In genomic region chr3:113128386-113129015, GRCh38 we compare ENCODE assay signal across 28 cellular contexts.
DNase-seq lines count a peak whose midpoint lies in the region; ATAC-seq and TF ChIP-seq lines count a peak whose summit lies in the region.
"Had no signal": no experiment of that assay in that cellular context is flagged by ENCODE, and none has a peak within 500 bp of the region (broad histone marks: within the 10 kb centered on the region; RNA-seq: fewer than 3 reads in every experiment).

No MANE protein-coding gene starts in this region.

- H3K9ac ChIP-seq in endodermal cell (ENCODE audit: extremely low read depth, low read length, poor library complexity, severe bottlenecking) = no peak overlapping the region
- H3K9ac ChIP-seq in neural progenitor cell = no peak overlapping the region
- H3K9ac ChIP-seq: BLaER1 had no signal

- peak; percentile 31 for DNase-seq in AG08395 (ENCODE audit: low spot score)
- peak; percentile 48 for DNase-seq in M059J (ENCODE audit: low read depth)
- DNase-seq in endodermal cell = no peak
- no peak for DNase-seq in neural progenitor cell (ENCODE audit: low spot score)
- DNase-seq in stimulated activated naive CD8-positive, alpha-beta T cell treated with anti-CD3 and anti-CD28 coated beads, Interleukin-15, amount 100 ng/mL, for 72 hours = no peak
- DNase-seq in NCI-H2227 treated with DMSO at 0.1 percent for 48 hours (lab: John Stamatoyannopoulos, UW) = no peak
- DNase-seq: activated CD4-positive, alpha-beta T cell treated with anti-CD3 and anti-CD28 coated beads for 48 hours; activated naive CD4-positive, alpha-beta T cell; activated T-cell treated with anti-CD3 and anti-CD28 coated beads, Interleukin-2, amount 50 U/mL, for 24 hours; adrenal gland; DMS153; GDM1; head of caudate nucleus; left colon; NCI-H1105; NCI-H187 treated with DMSO at 0.1 percent for 48 hours; NCI-H69; nucleus accumbens; WERI-Rb-1 had no signal

- ATAC-seq in stimulated activated naive CD8-positive, alpha-beta T cell treated with anti-CD3 and anti-CD28 coated beads, Interleukin-15, amount 100 ng/mL, for 72 hours = no peak
- ATAC-seq in GM19324 (IDR thresholded peaks at IDR 0.05; ENCODE audit: low FRiP score, unreplicated experiment) (no peak), HG03521 (IDR thresholded peaks at IDR 0.05; ENCODE audit: unreplicated experiment) (no peak)
- ATAC-seq: left colon had no signal

- H3K9me3 ChIP-seq in endodermal cell (ENCODE audit: control insufficient read depth, low read length) = no peaks in the 10 kb centered on the region
- no peaks in the 10 kb centered on the region for H3K9me3 ChIP-seq in neural progenitor cell (ENCODE audit: low read depth)
- H3K9me3 ChIP-seq: adrenal gland, BLaER1, prostate gland, vagina had no signal

- TF ChIP-seq CTCF in endodermal cell (conservative IDR thresholded peaks at IDR 0.05) (no peak), neural progenitor cell (IDR thresholded peaks at IDR 0.05) (no peak)

- H4K20me1 ChIP-seq in neural progenitor cell (ENCODE audit: low read depth) = no peaks in the 10 kb centered on the region
- H4K20me1 ChIP-seq: BLaER1 had no signal

- H3K36me3 Mint-ChIP-seq in endodermal cell (ENCODE audit: low read depth) (no peaks in the 10 kb centered on the region), neural progenitor cell (peaks cover 2% of the 10 kb centered on the region)
- H3K36me3 Mint-ChIP-seq: brain had no signal

- WGBS in endodermal cell (ENCODE audit: insufficient coverage in 1 of 2, insufficient read length in 1 of 2), 2 experiments = 67 to 87% methylated on average over 4 to 9 of the region's 9 CpGs

- no peaks in the 10 kb centered on the region for H3K27me3 ChIP-seq in endodermal cell (ENCODE audit: control insufficient read depth, insufficient read depth, low read length, poor library complexity, severe bottlenecking)
- H3K27me3 ChIP-seq in neural progenitor cell = no peaks in the 10 kb centered on the region
- H3K27me3 ChIP-seq: adrenal gland, BLaER1, vagina had no signal

- H3K9me3 Mint-ChIP-seq in endodermal cell = no peaks in the 10 kb centered on the region
- H3K9me3 Mint-ChIP-seq in neural progenitor cell = peaks cover 2% of the 10 kb centered on the region
- H3K9me3 Mint-ChIP-seq in stimulated activated naive CD8-positive, alpha-beta T cell treated with anti-CD3 and anti-CD28 coated beads, Interleukin-15, amount 100 ng/mL, for 72 hours = no peaks in the 10 kb centered on the region
- H3K9me3 Mint-ChIP-seq: activated T-cell treated with anti-CD3 and anti-CD28 coated beads, Interleukin-2, amount 50 U/mL, for 24 hours; brain; IgD-negative memory B cell; memory B cell; stimulated activated naive CD8-positive, alpha-beta T cell treated with anti-CD3 and anti-CD28 coated beads, Interleukin-15, Interleukin-2, amounts not matched to agents 100 ng/mL and 50 ng/mL, for 24 hours had no signal

- no peak overlapping the region for H2AFZ ChIP-seq in neural progenitor cell (replicated peaks)

- H3K4me3 ChIP-seq in endodermal cell (ENCODE audit: low read length) = no peak overlapping the region
- H3K4me3 ChIP-seq in neural progenitor cell = no peak overlapping the region
- H3K4me3 ChIP-seq: adrenal gland, BLaER1, prostate gland, vagina had no signal

- H3F3A ChIP-seq in neural progenitor cell (ENCODE audit: low read depth) = peaks cover 23% of the 10 kb centered on the region

- peak overlapping the region; percentile 25 for H3K27ac ChIP-seq in endodermal cell (ENCODE audit: low read depth, low read length)
- H3K27ac ChIP-seq in neural progenitor cell = no peak overlapping the region
- H3K27ac ChIP-seq: adrenal gland, BLaER1, prostate gland, vagina, WERI-Rb-1 had no signal

- no peak overlapping the region for H3K4me3 Mint-ChIP-seq in endodermal cell
- no peak overlapping the region for H3K4me3 Mint-ChIP-seq in neural progenitor cell
- H3K4me3 Mint-ChIP-seq in stimulated activated naive CD8-positive, alpha-beta T cell treated with anti-CD3 and anti-CD28 coated beads, Interleukin-15, amount 100 ng/mL, for 72 hours = no peak overlapping the region
- H3K4me3 Mint-ChIP-seq: activated T-cell treated with anti-CD3 and anti-CD28 coated beads, Interleukin-2, amount 50 U/mL, for 24 hours; brain; IgD-negative memory B cell; memory B cell; stimulated activated naive CD8-positive, alpha-beta T cell treated with anti-CD3 and anti-CD28 coated beads, Interleukin-15, Interleukin-2, amounts not matched to agents 100 ng/mL and 50 ng/mL, for 24 hours had no signal

- H3K4me1 ChIP-seq in endodermal cell (ENCODE audit: control insufficient read depth, insufficient read depth, low read length) (no peaks in the 10 kb centered on the region), neural progenitor cell (peaks cover 48% of the 10 kb centered on the region)
- H3K4me1 ChIP-seq: adrenal gland, BLaER1, prostate gland had no signal

- H3K36me3 ChIP-seq in endodermal cell (ENCODE audit: control insufficient read depth, insufficient read depth, low read length) = no peaks in the 10 kb centered on the region
- no peaks in the 10 kb centered on the region for H3K36me3 ChIP-seq in neural progenitor cell
- H3K36me3 ChIP-seq: adrenal gland, BLaER1, prostate gland, vagina, WERI-Rb-1 had no signal

- peaks cover 3% of the 10 kb centered on the region for H3K4me1 Mint-ChIP-seq in endodermal cell
- H3K4me1 Mint-ChIP-seq in neural progenitor cell = peaks cover 57% of the 10 kb centered on the region
- H3K4me1 Mint-ChIP-seq in stimulated activated naive CD8-positive, alpha-beta T cell treated with anti-CD3 and anti-CD28 coated beads, Interleukin-15, amount 100 ng/mL, for 72 hours = peaks cover 6% of the 10 kb centered on the region
- H3K4me1 Mint-ChIP-seq: IgD-negative memory B cell, memory B cell had no signal

- no peaks in the 10 kb centered on the region for H3K79me2 ChIP-seq in neural progenitor cell (ENCODE audit: low read depth)

- H3K27me3 Mint-ChIP-seq in endodermal cell (ENCODE audit: insufficient read depth) (no peaks in the 10 kb centered on the region), neural progenitor cell (ENCODE audit: insufficient read depth, low read depth) (peaks cover 4% of the 10 kb centered on the region)
- H3K27me3 Mint-ChIP-seq in stimulated activated naive CD8-positive, alpha-beta T cell treated with anti-CD3 and anti-CD28 coated beads, Interleukin-15, amount 100 ng/mL, for 72 hours = no peaks in the 10 kb centered on the region
- H3K27me3 Mint-ChIP-seq: activated T-cell treated with anti-CD3 and anti-CD28 coated beads, Interleukin-2, amount 50 U/mL, for 24 hours; brain; IgD-negative memory B cell; memory B cell; stimulated activated naive CD8-positive, alpha-beta T cell treated with anti-CD3 and anti-CD28 coated beads, Interleukin-15, Interleukin-2, amounts not matched to agents 100 ng/mL and 50 ng/mL, for 24 hours had no signal

- no peak overlapping the region for H3K4me2 ChIP-seq in neural progenitor cell
- H3K4me2 ChIP-seq: BLaER1 had no signal

- H3K27ac Mint-ChIP-seq in endodermal cell (no peak overlapping the region), neural progenitor cell (peak overlapping the region; percentile 91)
- no peak overlapping the region for H3K27ac Mint-ChIP-seq in stimulated activated naive CD8-positive, alpha-beta T cell treated with anti-CD3 and anti-CD28 coated beads, Interleukin-15, amount 100 ng/mL, for 72 hours
- H3K27ac Mint-ChIP-seq: activated T-cell treated with anti-CD3 and anti-CD28 coated beads, Interleukin-2, amount 50 U/mL, for 24 hours; IgD-negative memory B cell; memory B cell; stimulated activated naive CD8-positive, alpha-beta T cell treated with anti-CD3 and anti-CD28 coated beads, Interleukin-15, Interleukin-2, amounts not matched to agents 100 ng/mL and 50 ng/mL, for 24 hours had no signal

Comparison
In these comparisons a context has a peak if more than half of its experiments do, and no peak if none do; other contexts are left out.
1. DNase-seq: peak in AG08395 (single experiment) and M059J (single experiment); none in endodermal cell (single experiment), neural progenitor cell (single experiment), stimulated activated naive CD8-positive, alpha-beta T cell treated with anti-CD3 and anti-CD28 coated beads, Interleukin-15, amount 100 ng/mL, for 72 hours (0 of 2) and NCI-H2227 treated with DMSO at 0.1 percent for 48 hours (single experiment).